Comparison of ENCODE assay signal across 21 cellular contexts in genomic region chr4:176150704-176151103, GRCh38. TPM values are rescaled to one million over a fixed set of nuclear protein-coding genes. Genes with fewer than 3 reads are reported as not detected.
"Had no signal": no experiment of that assay in that cellular context is flagged by ENCODE, and none has a peak within 500 bp of the region (broad histone marks: within the 10 kb centered on the region; RNA-seq: fewer than 3 reads in every experiment).

No MANE protein-coding gene starts in this region.

- H3K27me3 ChIP-seq: brain microvascular endothelial cell, foreskin keratinocyte, pancreas, tibial nerve, uterus had no signal

- FAIRE-seq: keratinocyte had no signal

- ATAC-seq: activated CD4-positive, alpha-beta T cell treated with anti-CD3 and anti-CD28 coated beads for 36 hours; activated naive CD8-positive, alpha-beta T cell treated with anti-CD3 and anti-CD28 coated beads, Interleukin-2, amount 50 U/mL, for 24 hours; natural killer cell; stimulated activated naive CD8-positive, alpha-beta T cell treated with anti-CD3 and anti-CD28 coated beads, Interleukin-15, Interleukin-2, amounts not matched to agents 100 U/mL and 50 U/mL, for 24 hours had no signal

- DNase-seq: activated CD4-positive, alpha-beta memory T cell treated with anti-CD3 and anti-CD28 coated beads, Interleukin-2, amount 10 ng/mL, durations not matched to agents 7 days and 5 days; activated CD4-positive, alpha-beta T cell treated with anti-CD3 and anti-CD28 coated beads for 36 hours; activated naive CD8-positive, alpha-beta T cell treated with anti-CD3 and anti-CD28 coated beads, Interleukin-2, amount 50 U/mL, for 24 hours; activated T-cell treated with anti-CD3 and anti-CD28 coated beads, Interleukin-2, amount 50 U/mL, for 24 hours; aorta; natural killer cell; pancreas; retina; stimulated activated naive CD8-positive, alpha-beta T cell treated with anti-CD3 and anti-CD28 coated beads, Interleukin-15, Interleukin-2, amounts not matched to agents 100 U/mL and 50 U/mL, for 24 hours; substantia nigra; uterus had no signal

- H3K4me1 ChIP-seq: foreskin keratinocyte, pancreas, tibial nerve, uterus had no signal

- H3K9me3 ChIP-seq: pancreas, tibial nerve, uterus had no signal

- H3K4me3 ChIP-seq: coronary artery, lung, pancreas, tibial nerve, uterus had no signal

- H3K36me3 ChIP-seq: brain microvascular endothelial cell, pancreas, tibial nerve, uterus had no signal

- H3K27ac ChIP-seq: brain microvascular endothelial cell, coronary artery, foreskin keratinocyte, pancreas, tibial nerve, uterus had no signal

RNA-seq across cellular contexts. Expression of gene SPATA4, which starts 44.7 kb away (rescaled TPM):
- total RNA-seq: activated CD4-positive, alpha-beta memory T cell treated with anti-CD3 and anti-CD28 coated beads, Interleukin-2, amount 10 ng/mL, durations not matched to agents 7 days and 5 days; activated CD4-positive, alpha-beta T cell treated with anti-CD3 and anti-CD28 coated beads for 36 hours; activated naive CD4-positive, alpha-beta T cell treated with anti-CD3 and anti-CD28 coated beads for 36 hours; aorta; epithelial cell of proximal tubule; left lobe of liver; natural killer cell; T-helper 2 cell treated with Interferon-gamma antibody and Interleukin-4, amounts not matched to agents 100 ng/mL and 5 ng/mL, for 36 hours had no signal
- polyA plus RNA-seq: aorta had no signal
